Comparison of ENCODE assay signal across 1 cellular context in the genomic region with DNA sequence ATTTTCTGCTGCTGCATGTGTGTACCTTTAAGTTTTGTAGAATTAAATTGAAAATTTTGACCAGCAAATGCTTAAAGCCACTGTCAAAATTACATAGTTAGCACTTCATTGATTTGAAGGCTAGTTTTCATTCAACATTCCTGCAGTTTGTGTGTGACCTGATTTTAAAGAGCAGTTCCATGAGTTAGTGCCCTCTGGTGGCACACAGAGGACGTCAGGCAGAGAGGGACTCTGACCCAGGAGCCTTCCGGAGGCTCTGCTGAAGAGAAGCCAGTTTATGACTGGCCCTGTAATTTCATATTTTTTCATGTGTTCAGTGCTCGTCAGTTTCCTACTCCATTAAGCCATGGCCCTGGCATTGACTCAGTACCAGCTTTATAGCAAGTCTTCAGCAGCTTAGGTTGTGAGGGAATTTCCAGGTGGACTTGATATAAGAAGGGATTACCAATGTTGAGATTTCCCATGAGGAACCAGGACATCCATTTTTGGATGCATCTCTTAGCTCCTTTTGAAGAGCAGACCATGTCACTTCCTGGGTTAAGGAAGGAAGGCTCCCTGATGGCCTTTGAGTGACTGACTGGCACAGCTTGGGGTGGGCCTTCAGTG.
A peak's percentile ranks its signal among the peaks of the same experiment; 100 is the strongest.
TF ChIP-seq lines count a peak whose summit lies in the region.

No MANE protein-coding gene starts in this region.

TF ChIP-seq in HepG2, 621 proteins besides CTCF, POLR2A, EP300 and RAD21 (continued from another document and continues in another):
- TF ChIP-seq, protein P1, sequence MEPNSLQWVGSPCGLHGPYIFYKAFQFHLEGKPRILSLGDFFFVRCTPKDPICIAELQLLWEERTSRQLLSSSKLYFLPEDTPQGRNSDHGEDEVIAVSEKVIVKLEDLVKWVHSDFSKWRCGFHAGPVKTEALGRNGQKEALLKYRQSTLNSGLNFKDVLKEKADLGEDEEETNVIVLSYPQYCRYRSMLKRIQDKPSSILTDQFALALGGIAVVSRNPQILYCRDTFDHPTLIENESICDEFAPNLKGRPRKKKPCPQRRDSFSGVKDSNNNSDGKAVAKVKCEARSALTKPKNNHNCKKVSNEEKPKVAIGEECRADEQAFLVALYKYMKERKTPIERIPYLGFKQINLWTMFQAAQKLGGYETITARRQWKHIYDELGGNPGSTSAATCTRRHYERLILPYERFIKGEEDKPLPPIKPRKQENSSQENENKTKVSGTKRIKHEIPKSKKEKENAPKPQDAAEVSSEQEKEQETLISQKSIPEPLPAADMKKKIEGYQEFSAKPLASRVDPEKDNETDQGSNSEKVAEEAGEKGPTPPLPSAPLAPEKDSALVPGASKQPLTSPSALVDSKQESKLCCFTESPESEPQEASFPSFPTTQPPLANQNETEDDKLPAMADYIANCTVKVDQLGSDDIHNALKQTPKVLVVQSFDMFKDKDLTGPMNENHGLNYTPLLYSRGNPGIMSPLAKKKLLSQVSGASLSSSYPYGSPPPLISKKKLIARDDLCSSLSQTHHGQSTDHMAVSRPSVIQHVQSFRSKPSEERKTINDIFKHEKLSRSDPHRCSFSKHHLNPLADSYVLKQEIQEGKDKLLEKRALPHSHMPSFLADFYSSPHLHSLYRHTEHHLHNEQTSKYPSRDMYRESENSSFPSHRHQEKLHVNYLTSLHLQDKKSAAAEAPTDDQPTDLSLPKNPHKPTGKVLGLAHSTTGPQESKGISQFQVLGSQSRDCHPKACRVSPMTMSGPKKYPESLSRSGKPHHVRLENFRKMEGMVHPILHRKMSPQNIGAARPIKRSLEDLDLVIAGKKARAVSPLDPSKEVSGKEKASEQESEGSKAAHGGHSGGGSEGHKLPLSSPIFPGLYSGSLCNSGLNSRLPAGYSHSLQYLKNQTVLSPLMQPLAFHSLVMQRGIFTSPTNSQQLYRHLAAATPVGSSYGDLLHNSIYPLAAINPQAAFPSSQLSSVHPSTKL (CRISPR knock-in tag; IDR thresholded peaks at IDR 0.05): 0 out of 2 replicates have a peak, but pooled peaks have one; percentile 27
- TF ChIP-seq GATA4 (IDR thresholded peaks at IDR 0.05; ENCODE audit: borderline replicate concordance, low read depth) (no peak), PCBP2 (optimal IDR thresholded peaks at IDR 0.05; ENCODE audit: low read depth, low read length, poor library complexity, severe bottlenecking) (no peak), ZNF367 (CRISPR knock-in tag; IDR thresholded peaks at IDR 0.05; ENCODE audit: borderline replicate concordance) (no peak), ZNF616 (CRISPR knock-in tag; IDR thresholded peaks at IDR 0.05; ENCODE audit: low read depth) (no peak), ISL2 (CRISPR knock-in tag; IDR thresholded peaks at IDR 0.05) (no peak), KLF6 (CRISPR knock-in tag; IDR thresholded peaks at IDR 0.05) (no peak), SMC3 (IDR thresholded peaks at IDR 0.05; ENCODE audit: low read length) (peak; percentile 97), SCMH1 (CRISPR knock-in tag; IDR thresholded peaks at IDR 0.05; ENCODE audit: borderline replicate concordance) (no peak)
- TF ChIP-seq, protein P2, sequence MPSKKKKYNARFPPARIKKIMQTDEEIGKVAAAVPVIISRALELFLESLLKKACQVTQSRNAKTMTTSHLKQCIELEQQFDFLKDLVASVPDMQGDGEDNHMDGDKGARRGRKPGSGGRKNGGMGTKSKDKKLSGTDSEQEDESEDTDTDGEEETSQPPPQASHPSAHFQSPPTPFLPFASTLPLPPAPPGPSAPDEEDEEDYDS (CRISPR knock-in tag; IDR thresholded peaks at IDR 0.05): no peak
- TF ChIP-seq, protein P3, sequence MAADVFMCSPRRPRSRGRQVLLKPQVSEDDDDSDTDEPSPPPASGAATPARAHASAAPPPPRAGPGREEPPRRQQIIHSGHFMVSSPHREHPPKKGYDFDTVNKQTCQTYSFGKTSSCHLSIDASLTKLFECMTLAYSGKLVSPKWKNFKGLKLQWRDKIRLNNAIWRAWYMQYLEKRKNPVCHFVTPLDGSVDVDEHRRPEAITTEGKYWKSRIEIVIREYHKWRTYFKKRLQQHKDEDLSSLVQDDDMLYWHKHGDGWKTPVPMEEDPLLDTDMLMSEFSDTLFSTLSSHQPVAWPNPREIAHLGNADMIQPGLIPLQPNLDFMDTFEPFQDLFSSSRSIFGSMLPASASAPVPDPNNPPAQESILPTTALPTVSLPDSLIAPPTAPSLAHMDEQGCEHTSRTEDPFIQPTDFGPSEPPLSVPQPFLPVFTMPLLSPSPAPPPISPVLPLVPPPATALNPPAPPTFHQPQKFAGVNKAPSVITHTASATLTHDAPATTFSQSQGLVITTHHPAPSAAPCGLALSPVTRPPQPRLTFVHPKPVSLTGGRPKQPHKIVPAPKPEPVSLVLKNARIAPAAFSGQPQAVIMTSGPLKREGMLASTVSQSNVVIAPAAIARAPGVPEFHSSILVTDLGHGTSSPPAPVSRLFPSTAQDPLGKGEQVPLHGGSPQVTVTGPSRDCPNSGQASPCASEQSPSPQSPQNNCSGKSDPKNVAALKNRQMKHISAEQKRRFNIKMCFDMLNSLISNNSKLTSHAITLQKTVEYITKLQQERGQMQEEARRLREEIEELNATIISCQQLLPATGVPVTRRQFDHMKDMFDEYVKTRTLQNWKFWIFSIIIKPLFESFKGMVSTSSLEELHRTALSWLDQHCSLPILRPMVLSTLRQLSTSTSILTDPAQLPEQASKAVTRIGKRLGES (CRISPR knock-in tag; IDR thresholded peaks at IDR 0.05; ENCODE audit: borderline replicate concordance): no peak
- TF ChIP-seq, protein P4, sequence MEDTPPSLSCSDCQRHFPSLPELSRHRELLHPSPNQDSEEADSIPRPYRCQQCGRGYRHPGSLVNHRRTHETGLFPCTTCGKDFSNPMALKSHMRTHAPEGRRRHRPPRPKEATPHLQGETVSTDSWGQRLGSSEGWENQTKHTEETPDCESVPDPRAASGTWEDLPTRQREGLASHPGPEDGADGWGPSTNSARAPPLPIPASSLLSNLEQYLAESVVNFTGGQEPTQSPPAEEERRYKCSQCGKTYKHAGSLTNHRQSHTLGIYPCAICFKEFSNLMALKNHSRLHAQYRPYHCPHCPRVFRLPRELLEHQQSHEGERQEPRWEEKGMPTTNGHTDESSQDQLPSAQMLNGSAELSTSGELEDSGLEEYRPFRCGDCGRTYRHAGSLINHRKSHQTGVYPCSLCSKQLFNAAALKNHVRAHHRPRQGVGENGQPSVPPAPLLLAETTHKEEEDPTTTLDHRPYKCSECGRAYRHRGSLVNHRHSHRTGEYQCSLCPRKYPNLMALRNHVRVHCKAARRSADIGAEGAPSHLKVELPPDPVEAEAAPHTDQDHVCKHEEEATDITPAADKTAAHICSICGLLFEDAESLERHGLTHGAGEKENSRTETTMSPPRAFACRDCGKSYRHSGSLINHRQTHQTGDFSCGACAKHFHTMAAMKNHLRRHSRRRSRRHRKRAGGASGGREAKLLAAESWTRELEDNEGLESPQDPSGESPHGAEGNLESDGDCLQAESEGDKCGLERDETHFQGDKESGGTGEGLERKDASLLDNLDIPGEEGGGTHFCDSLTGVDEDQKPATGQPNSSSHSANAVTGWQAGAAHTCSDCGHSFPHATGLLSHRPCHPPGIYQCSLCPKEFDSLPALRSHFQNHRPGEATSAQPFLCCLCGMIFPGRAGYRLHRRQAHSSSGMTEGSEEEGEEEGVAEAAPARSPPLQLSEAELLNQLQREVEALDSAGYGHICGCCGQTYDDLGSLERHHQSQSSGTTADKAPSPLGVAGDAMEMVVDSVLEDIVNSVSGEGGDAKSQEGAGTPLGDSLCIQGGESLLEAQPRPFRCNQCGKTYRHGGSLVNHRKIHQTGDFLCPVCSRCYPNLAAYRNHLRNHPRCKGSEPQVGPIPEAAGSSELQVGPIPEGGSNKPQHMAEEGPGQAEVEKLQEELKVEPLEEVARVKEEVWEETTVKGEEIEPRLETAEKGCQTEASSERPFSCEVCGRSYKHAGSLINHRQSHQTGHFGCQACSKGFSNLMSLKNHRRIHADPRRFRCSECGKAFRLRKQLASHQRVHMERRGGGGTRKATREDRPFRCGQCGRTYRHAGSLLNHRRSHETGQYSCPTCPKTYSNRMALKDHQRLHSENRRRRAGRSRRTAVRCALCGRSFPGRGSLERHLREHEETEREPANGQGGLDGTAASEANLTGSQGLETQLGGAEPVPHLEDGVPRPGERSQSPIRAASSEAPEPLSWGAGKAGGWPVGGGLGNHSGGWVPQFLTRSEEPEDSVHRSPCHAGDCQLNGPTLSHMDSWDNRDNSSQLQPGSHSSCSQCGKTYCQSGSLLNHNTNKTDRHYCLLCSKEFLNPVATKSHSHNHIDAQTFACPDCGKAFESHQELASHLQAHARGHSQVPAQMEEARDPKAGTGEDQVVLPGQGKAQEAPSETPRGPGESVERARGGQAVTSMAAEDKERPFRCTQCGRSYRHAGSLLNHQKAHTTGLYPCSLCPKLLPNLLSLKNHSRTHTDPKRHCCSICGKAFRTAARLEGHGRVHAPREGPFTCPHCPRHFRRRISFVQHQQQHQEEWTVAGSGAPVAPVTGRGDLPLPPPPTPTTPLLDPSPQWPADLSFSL (CRISPR knock-in tag; IDR thresholded peaks at IDR 0.05): no peak
- TF ChIP-seq, protein P5, sequence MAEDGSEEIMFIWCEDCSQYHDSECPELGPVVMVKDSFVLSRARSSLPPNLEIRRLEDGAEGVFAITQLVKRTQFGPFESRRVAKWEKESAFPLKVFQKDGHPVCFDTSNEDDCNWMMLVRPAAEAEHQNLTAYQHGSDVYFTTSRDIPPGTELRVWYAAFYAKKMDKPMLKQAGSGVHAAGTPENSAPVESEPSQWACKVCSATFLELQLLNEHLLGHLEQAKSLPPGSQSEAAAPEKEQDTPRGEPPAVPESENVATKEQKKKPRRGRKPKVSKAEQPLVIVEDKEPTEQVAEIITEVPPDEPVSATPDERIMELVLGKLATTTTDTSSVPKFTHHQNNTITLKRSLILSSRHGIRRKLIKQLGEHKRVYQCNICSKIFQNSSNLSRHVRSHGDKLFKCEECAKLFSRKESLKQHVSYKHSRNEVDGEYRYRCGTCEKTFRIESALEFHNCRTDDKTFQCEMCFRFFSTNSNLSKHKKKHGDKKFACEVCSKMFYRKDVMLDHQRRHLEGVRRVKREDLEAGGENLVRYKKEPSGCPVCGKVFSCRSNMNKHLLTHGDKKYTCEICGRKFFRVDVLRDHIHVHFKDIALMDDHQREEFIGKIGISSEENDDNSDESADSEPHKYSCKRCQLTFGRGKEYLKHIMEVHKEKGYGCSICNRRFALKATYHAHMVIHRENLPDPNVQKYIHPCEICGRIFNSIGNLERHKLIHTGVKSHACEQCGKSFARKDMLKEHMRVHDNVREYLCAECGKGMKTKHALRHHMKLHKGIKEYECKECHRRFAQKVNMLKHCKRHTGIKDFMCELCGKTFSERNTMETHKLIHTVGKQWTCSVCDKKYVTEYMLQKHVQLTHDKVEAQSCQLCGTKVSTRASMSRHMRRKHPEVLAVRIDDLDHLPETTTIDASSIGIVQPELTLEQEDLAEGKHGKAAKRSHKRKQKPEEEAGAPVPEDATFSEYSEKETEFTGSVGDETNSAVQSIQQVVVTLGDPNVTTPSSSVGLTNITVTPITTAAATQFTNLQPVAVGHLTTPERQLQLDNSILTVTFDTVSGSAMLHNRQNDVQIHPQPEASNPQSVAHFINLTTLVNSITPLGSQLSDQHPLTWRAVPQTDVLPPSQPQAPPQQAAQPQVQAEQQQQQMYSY (CRISPR knock-in tag; IDR thresholded peaks at IDR 0.05): no peak
- TF ChIP-seq, protein P6, sequence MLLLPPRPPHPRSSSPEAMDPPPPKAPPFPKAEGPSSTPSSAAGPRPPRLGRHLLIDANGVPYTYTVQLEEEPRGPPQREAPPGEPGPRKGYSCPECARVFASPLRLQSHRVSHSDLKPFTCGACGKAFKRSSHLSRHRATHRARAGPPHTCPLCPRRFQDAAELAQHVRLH (CRISPR knock-in tag; IDR thresholded peaks at IDR 0.05; ENCODE audit: borderline replicate concordance, low read depth): 0 out of 2 replicates have a peak, but pooled peaks have one; percentile 44
- TF ChIP-seq, protein P7, sequence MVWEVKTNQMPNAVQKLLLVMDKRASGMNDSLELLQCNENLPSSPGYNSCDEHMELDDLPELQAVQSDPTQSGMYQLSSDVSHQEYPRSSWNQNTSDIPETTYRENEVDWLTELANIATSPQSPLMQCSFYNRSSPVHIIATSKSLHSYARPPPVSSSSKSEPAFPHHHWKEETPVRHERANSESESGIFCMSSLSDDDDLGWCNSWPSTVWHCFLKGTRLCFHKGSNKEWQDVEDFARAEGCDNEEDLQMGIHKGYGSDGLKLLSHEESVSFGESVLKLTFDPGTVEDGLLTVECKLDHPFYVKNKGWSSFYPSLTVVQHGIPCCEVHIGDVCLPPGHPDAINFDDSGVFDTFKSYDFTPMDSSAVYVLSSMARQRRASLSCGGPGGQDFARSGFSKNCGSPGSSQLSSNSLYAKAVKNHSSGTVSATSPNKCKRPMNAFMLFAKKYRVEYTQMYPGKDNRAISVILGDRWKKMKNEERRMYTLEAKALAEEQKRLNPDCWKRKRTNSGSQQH (CRISPR knock-in tag; IDR thresholded peaks at IDR 0.05; ENCODE audit: low read depth): no peak
- TF ChIP-seq, protein P8, sequence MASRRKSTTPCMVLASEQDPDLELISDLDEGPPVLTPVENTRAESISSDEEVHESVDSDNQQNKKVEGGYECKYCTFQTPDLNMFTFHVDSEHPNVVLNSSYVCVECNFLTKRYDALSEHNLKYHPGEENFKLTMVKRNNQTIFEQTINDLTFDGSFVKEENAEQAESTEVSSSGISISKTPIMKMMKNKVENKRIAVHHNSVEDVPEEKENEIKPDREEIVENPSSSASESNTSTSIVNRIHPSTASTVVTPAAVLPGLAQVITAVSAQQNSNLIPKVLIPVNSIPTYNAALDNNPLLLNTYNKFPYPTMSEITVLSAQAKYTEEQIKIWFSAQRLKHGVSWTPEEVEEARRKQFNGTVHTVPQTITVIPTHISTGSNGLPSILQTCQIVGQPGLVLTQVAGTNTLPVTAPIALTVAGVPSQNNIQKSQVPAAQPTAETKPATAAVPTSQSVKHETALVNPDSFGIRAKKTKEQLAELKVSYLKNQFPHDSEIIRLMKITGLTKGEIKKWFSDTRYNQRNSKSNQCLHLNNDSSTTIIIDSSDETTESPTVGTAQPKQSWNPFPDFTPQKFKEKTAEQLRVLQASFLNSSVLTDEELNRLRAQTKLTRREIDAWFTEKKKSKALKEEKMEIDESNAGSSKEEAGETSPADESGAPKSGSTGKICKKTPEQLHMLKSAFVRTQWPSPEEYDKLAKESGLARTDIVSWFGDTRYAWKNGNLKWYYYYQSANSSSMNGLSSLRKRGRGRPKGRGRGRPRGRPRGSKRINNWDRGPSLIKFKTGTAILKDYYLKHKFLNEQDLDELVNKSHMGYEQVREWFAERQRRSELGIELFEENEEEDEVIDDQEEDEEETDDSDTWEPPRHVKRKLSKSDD (CRISPR knock-in tag; IDR thresholded peaks at IDR 0.05; ENCODE audit: low read depth): no peak
- TF ChIP-seq, protein P9, sequence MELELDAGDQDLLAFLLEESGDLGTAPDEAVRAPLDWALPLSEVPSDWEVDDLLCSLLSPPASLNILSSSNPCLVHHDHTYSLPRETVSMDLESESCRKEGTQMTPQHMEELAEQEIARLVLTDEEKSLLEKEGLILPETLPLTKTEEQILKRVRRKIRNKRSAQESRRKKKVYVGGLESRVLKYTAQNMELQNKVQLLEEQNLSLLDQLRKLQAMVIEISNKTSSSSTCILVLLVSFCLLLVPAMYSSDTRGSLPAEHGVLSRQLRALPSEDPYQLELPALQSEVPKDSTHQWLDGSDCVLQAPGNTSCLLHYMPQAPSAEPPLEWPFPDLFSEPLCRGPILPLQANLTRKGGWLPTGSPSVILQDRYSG (CRISPR knock-in tag; IDR thresholded peaks at IDR 0.05): no peak
- TF ChIP-seq, protein P10, sequence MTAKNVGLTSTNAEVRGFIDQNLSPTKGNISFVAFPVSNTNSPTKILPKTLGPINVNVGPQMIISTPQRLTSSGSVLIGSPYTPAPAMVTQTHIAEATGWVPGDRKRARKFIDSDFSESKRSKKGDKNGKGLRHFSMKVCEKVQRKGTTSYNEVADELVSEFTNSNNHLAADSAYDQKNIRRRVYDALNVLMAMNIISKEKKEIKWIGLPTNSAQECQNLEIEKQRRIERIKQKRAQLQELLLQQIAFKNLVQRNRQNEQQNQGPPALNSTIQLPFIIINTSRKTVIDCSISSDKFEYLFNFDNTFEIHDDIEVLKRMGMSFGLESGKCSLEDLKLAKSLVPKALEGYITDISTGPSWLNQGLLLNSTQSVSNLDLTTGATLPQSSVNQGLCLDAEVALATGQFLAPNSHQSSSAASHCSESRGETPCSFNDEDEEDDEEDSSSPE (CRISPR knock-in tag; IDR thresholded peaks at IDR 0.05): no peak
